ENCODE assay signal across 2 cellular contexts in the genomic region with DNA sequence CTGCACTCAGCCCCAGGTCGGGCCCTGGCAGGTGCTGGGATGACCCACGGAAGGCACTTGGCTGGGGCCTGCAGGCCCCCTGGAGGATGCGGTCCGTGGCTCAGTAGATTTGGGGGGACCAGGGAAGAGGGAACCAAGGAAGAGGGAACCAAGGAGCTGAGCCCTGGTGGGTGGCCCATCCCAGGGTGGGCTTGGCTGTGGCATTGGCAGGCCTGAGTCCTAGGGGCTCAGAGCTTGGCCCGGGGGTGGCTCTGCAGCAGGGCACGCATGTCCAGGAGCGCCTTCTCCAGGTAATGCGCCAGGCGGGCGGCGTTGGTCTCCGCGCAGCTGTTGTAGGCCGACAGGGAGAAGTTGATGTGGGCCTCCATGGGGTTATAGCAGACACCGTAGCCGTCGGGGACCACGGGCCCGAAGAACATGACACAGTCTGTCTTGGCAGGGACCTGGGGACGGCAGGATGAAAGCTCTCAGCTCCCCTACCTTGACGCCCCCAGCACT.
TF ChIP-seq lines count a peak whose summit lies in the region.

No MANE protein-coding gene starts in this region.

TF ChIP-seq in IMR-90, 13 proteins besides CTCF, POLR2A, EP300 and RAD21 (continued from another document):
- TF ChIP-seq, protein P1, sequence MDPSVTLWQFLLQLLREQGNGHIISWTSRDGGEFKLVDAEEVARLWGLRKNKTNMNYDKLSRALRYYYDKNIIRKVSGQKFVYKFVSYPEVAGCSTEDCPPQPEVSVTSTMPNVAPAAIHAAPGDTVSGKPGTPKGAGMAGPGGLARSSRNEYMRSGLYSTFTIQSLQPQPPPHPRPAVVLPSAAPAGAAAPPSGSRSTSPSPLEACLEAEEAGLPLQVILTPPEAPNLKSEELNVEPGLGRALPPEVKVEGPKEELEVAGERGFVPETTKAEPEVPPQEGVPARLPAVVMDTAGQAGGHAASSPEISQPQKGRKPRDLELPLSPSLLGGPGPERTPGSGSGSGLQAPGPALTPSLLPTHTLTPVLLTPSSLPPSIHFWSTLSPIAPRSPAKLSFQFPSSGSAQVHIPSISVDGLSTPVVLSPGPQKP (IDR thresholded peaks at IDR 0.05; ENCODE audit: borderline replicate concordance, low read depth, low read length) = no peak
- TF ChIP-seq CEBPB (IDR thresholded peaks at IDR 0.05; ENCODE audit: low read depth, low read length) (no peak), RFX5 (IDR thresholded peaks at IDR 0.05; ENCODE audit: low read depth, low read length) (no peak), NFE2L2 (IDR thresholded peaks at IDR 0.05; ENCODE audit: low read depth, low read length) (no peak), MXI1 (IDR thresholded peaks at IDR 0.05; ENCODE audit: borderline replicate concordance, low read depth, low read length) (no peak)
TF ChIP-seq in IMR-90: peak in this region for 0.

TF ChIP-seq in SK-N-SH treated with all-trans-retinoic acid at 6 μM for 48 hours, 23 proteins besides CTCF, POLR2A, EP300 and RAD21 (continued from another document):
- TF ChIP-seq, protein P2, sequence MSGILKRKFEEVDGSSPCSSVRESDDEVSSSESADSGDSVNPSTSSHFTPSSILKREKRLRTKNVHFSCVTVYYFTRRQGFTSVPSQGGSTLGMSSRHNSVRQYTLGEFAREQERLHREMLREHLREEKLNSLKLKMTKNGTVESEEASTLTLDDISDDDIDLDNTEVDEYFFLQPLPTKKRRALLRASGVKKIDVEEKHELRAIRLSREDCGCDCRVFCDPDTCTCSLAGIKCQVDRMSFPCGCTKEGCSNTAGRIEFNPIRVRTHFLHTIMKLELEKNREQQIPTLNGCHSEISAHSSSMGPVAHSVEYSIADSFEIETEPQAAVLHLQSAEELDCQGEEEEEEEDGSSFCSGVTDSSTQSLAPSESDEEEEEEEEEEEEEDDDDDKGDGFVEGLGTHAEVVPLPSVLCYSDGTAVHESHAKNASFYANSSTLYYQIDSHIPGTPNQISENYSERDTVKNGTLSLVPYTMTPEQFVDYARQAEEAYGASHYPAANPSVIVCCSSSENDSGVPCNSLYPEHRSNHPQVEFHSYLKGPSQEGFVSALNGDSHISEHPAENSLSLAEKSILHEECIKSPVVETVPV (CRISPR knock-in tag; IDR thresholded peaks at IDR 0.05) = no peak
- TF ChIP-seq ZC3H10 (CRISPR knock-in tag; IDR thresholded peaks at IDR 0.05) (no peak), BACH2 (CRISPR knock-in tag; IDR thresholded peaks at IDR 0.05; ENCODE audit: borderline replicate concordance) (no peak), ZNF565 (CRISPR knock-in tag; conservative IDR thresholded peaks at IDR 0.05; ENCODE audit: low read depth) (no peak), TOX (CRISPR knock-in tag; IDR thresholded peaks at IDR 0.05; ENCODE audit: borderline replicate concordance) (no peak), CSDC2 (CRISPR knock-in tag; IDR thresholded peaks at IDR 0.05) (no peak), ZNF8 (CRISPR knock-in tag; IDR thresholded peaks at IDR 0.05) (no peak), RARB (CRISPR knock-in tag; IDR thresholded peaks at IDR 0.05) (no peak), ZNF70 (CRISPR knock-in tag; IDR thresholded peaks at IDR 0.05) (no peak)
- TF ChIP-seq, protein P3, sequence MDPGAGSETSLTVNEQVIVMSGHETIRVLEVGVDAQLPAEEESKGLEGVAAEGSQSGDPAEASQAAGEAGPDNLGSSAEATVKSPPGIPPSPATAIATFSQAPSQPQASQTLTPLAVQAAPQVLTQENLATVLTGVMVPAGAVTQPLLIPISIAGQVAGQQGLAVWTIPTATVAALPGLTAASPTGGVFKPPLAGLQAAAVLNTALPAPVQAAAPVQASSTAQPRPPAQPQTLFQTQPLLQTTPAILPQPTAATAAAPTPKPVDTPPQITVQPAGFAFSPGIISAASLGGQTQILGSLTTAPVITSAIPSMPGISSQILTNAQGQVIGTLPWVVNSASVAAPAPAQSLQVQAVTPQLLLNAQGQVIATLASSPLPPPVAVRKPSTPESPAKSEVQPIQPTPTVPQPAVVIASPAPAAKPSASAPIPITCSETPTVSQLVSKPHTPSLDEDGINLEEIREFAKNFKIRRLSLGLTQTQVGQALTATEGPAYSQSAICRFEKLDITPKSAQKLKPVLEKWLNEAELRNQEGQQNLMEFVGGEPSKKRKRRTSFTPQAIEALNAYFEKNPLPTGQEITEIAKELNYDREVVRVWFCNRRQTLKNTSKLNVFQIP (CRISPR knock-in tag; IDR thresholded peaks at IDR 0.05; ENCODE audit: borderline replicate concordance, low read depth) = no peak
- TF ChIP-seq, protein P4, sequence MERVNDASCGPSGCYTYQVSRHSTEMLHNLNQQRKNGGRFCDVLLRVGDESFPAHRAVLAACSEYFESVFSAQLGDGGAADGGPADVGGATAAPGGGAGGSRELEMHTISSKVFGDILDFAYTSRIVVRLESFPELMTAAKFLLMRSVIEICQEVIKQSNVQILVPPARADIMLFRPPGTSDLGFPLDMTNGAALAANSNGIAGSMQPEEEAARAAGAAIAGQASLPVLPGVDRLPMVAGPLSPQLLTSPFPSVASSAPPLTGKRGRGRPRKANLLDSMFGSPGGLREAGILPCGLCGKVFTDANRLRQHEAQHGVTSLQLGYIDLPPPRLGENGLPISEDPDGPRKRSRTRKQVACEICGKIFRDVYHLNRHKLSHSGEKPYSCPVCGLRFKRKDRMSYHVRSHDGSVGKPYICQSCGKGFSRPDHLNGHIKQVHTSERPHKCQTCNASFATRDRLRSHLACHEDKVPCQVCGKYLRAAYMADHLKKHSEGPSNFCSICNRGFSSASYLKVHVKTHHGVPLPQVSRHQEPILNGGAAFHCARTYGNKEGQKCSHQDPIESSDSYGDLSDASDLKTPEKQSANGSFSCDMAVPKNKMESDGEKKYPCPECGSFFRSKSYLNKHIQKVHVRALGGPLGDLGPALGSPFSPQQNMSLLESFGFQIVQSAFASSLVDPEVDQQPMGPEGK (CRISPR knock-in tag; IDR thresholded peaks at IDR 0.05; ENCODE audit: borderline replicate concordance) = no peak
- TF ChIP-seq, protein P5, sequence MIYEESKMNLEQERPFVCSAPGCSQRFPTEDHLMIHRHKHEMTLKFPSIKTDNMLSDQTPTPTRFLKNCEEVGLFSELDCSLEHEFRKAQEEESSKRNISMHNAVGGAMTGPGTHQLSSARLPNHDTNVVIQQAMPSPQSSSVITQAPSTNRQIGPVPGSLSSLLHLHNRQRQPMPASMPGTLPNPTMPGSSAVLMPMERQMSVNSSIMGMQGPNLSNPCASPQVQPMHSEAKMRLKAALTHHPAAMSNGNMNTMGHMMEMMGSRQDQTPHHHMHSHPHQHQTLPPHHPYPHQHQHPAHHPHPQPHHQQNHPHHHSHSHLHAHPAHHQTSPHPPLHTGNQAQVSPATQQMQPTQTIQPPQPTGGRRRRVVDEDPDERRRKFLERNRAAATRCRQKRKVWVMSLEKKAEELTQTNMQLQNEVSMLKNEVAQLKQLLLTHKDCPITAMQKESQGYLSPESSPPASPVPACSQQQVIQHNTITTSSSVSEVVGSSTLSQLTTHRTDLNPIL (CRISPR knock-in tag; IDR thresholded peaks at IDR 0.05; ENCODE audit: low read depth) = no peak
